Comparison of ENCODE assay signal across 1 cellular context in genomic region chr17:80263253-80264047, GRCh38.
TF ChIP-seq lines count a peak whose summit lies in the region.

No MANE protein-coding gene starts in this region.

TF ChIP-seq in K562, 482 proteins besides CTCF, POLR2A, EP300 and RAD21:
- TF ChIP-seq KDM1A (IDR thresholded peaks at IDR 0.05) (peak; percentile 62 to 68), NEUROD1 (IDR thresholded peaks at IDR 0.05; ENCODE audit: borderline replicate concordance, low read depth, low read length, partially characterized antibody) (no peak), RCOR1 (IDR thresholded peaks at IDR 0.05; ENCODE audit: borderline replicate concordance in 1 of 2, low read depth in 2 of 2, low read length in 2 of 2) (peak in 1 of 2 experiments; percentile 91; a peak in 2 of 4 replicates), TFAP4 (CRISPR knock-in tag; IDR thresholded peaks at IDR 0.05; ENCODE audit: borderline replicate concordance) (peak; percentile 85), CBFA2T2 (conservative IDR thresholded peaks at IDR 0.05) (peak; percentile 86), ARID1B (IDR thresholded peaks at IDR 0.05) (0 out of 2 replicates have a peak, but pooled peaks have one; percentile 12), ZNF311 (CRISPR knock-in tag; IDR thresholded peaks at IDR 0.05) (no peak), ZFP30 (CRISPR knock-in tag; IDR thresholded peaks at IDR 0.05; ENCODE audit: borderline replicate concordance) (no peak), CXXC5 (CRISPR knock-in tag; IDR thresholded peaks at IDR 0.05) (peak; percentile 15; the same call in 1 of the 2 replicates), ZKSCAN1 (IDR thresholded peaks at IDR 0.05; ENCODE audit: low read depth, low read length) (peak; percentile 14; the same call in 1 of the 2 replicates), ZNF398 (CRISPR knock-in tag; IDR thresholded peaks at IDR 0.05) (no peak), ZNF277 (CRISPR knock-in tag; IDR thresholded peaks at IDR 0.05; ENCODE audit: borderline replicate concordance) (no peak), ETV1 (tag; conservative IDR thresholded peaks at IDR 0.05; ENCODE audit: low read depth) (0 out of 2 replicates have a peak, but pooled peaks have one; percentile 28), ZBTB17 (CRISPR knock-in tag; IDR thresholded peaks at IDR 0.05) (no peak), USF1 (CRISPR knock-in tag; IDR thresholded peaks at IDR 0.05) (peak; percentile 84), USF2 (CRISPR knock-in tag; IDR thresholded peaks at IDR 0.05) (peak; percentile 83), MNT (conservative IDR thresholded peaks at IDR 0.05) (peak in 1 of 2 experiments; percentile 37; a peak in 1 of 4 replicates), SIN3A (IDR thresholded peaks at IDR 0.05; ENCODE audit: borderline replicate concordance in 2 of 2, control insufficient read depth in 1 of 2, low read depth in 2 of 2, low read length in 2 of 2) (0 out of 4 replicates have a peak, but pooled peaks of 1 of the 2 experiments have one; percentile 17), E2F5 (CRISPR knock-in tag; IDR thresholded peaks at IDR 0.05) (no peak), TFE3 (CRISPR knock-in tag; IDR thresholded peaks at IDR 0.05) (peak; percentile 97), PHF21A (IDR thresholded peaks at IDR 0.05; ENCODE audit: borderline replicate concordance, low read depth) (peak; percentile 85; the same call in 1 of the 2 replicates), RAD51 (IDR thresholded peaks at IDR 0.05; ENCODE audit: borderline replicate concordance, low read depth) (peak; percentile 97), RHOXF2B (CRISPR knock-in tag; conservative IDR thresholded peaks at IDR 0.05) (no peak), STAT5A (IDR thresholded peaks at IDR 0.05; ENCODE audit: borderline replicate concordance, low read length) (peak; percentile 56), POLR2G (IDR thresholded peaks at IDR 0.05; ENCODE audit: low read depth, low read length) (peak; percentile 13; the same call in 1 of the 2 replicates), MITF (IDR thresholded peaks at IDR 0.05) (peak; percentile 32; the same call in 1 of the 2 replicates), FOXM1 (IDR thresholded peaks at IDR 0.05; ENCODE audit: low read depth) (no peak), FOXM1 (CRISPR knock-in tag; IDR thresholded peaks at IDR 0.05; ENCODE audit: low read depth) (no peak), DACH1 (IDR thresholded peaks at IDR 0.05; ENCODE audit: partially characterized antibody) (peak; percentile 70), BHLHE40 (IDR thresholded peaks at IDR 0.05; ENCODE audit: low read length) (peak; percentile 80), TOE1 (IDR thresholded peaks at IDR 0.05; ENCODE audit: borderline replicate concordance) (peak; percentile 97), TOE1 (CRISPR knock-in tag; IDR thresholded peaks at IDR 0.05; ENCODE audit: borderline replicate concordance, low read depth) (no peak)
